In genomic region chr21:19870682-19871081, GRCh38 we compare ENCODE assay signal across 3 cellular contexts.
TF ChIP-seq lines count a peak whose summit lies in the region.

No MANE protein-coding gene starts in this region.

TF ChIP-seq in HepG2, 621 proteins besides CTCF, POLR2A, EP300 and RAD21:
- TF ChIP-seq NFE2L2 (IDR thresholded peaks at IDR 0.05; ENCODE audit: low read length) (peak; percentile 82), MAFK (conservative IDR thresholded peaks at IDR 0.05 in 1 of 2, IDR thresholded peaks at IDR 0.05 in 1 of 2; ENCODE audit: low read length in 2 of 2) (peak; percentile 82 to 92), MAFF (IDR thresholded peaks at IDR 0.05; ENCODE audit: low read depth, low read length) (peak; percentile 86), HDAC1 (CRISPR knock-in tag; IDR thresholded peaks at IDR 0.05) (no peak)

TF ChIP-seq in IMR-90, 13 proteins besides CTCF, POLR2A, EP300 and RAD21:
- TF ChIP-seq FOS (IDR thresholded peaks at IDR 0.05; ENCODE audit: low read depth, low read length): no peak
- TF ChIP-seq MAFK (IDR thresholded peaks at IDR 0.05; ENCODE audit: low read depth, low read length): peak; percentile 91
- TF ChIP-seq NFE2L2 (IDR thresholded peaks at IDR 0.05; ENCODE audit: low read depth, low read length): peak; percentile 92
- TF ChIP-seq BHLHE40 (IDR thresholded peaks at IDR 0.05; ENCODE audit: low read depth, low read length): no peak
- TF ChIP-seq MAZ (IDR thresholded peaks at IDR 0.05; ENCODE audit: borderline replicate concordance, low read depth, low read length): no peak
- no peak for TF ChIP-seq CHD1 (IDR thresholded peaks at IDR 0.05; ENCODE audit: low read depth, low read length)
TF ChIP-seq in IMR-90: peak in this region for 2.

TF ChIP-seq in K562, 482 proteins besides CTCF, POLR2A, EP300 and RAD21:
- peak; percentile 78 for TF ChIP-seq MAFK (IDR thresholded peaks at IDR 0.05; ENCODE audit: low read length)
- peak; percentile 77 for TF ChIP-seq C11orf30 (IDR thresholded peaks at IDR 0.05; ENCODE audit: low read depth)
- no peak for TF ChIP-seq SREBF1 (IDR thresholded peaks at IDR 0.05; ENCODE audit: borderline replicate concordance, low read depth, low read length)
- no peak for TF ChIP-seq SNRNP70 (optimal IDR thresholded peaks at IDR 0.05; ENCODE audit: low read depth, low read length)
- no peak for TF ChIP-seq FOXJ3 (CRISPR knock-in tag; IDR thresholded peaks at IDR 0.05)
- TF ChIP-seq ILK (tag; IDR thresholded peaks at IDR 0.05; ENCODE audit: borderline replicate concordance, low read depth): no peak
- TF ChIP-seq ZNF592 (IDR thresholded peaks at IDR 0.05): no peak
- TF ChIP-seq ZNF316 (IDR thresholded peaks at IDR 0.05): peak; percentile 90
- no peak for TF ChIP-seq ZNF717 (CRISPR knock-in tag; IDR thresholded peaks at IDR 0.05)
- no peak for TF ChIP-seq HMBOX1 (IDR thresholded peaks at IDR 0.05)
- TF ChIP-seq SNIP1 (IDR thresholded peaks at IDR 0.05; ENCODE audit: low read depth): no peak
- no peak for TF ChIP-seq SNAPC5 (CRISPR knock-in tag; IDR thresholded peaks at IDR 0.05)
- TF ChIP-seq DIDO1 (tag; IDR thresholded peaks at IDR 0.05; ENCODE audit: low read depth): no peak
- TF ChIP-seq MAFF (IDR thresholded peaks at IDR 0.05; ENCODE audit: low read length): peak; percentile 80
- peak; percentile 80 for TF ChIP-seq MAFG (tag; conservative IDR thresholded peaks at IDR 0.05)
- no peak for TF ChIP-seq ELK3 (CRISPR knock-in tag; IDR thresholded peaks at IDR 0.05)
- TF ChIP-seq ZBTB26 (CRISPR knock-in tag; IDR thresholded peaks at IDR 0.05): no peak
- no peak for TF ChIP-seq ASH1L (IDR thresholded peaks at IDR 0.05; ENCODE audit: borderline replicate concordance, low read depth, partially characterized antibody)
- no peak for TF ChIP-seq SIX5 (IDR thresholded peaks at IDR 0.05; ENCODE audit: borderline replicate concordance in 1 of 2, insufficient read depth in 1 of 2, low read depth in 1 of 2, low read length in 2 of 2)
